Comparison of ENCODE assay signal across 1 cellular context in the genomic region with DNA sequence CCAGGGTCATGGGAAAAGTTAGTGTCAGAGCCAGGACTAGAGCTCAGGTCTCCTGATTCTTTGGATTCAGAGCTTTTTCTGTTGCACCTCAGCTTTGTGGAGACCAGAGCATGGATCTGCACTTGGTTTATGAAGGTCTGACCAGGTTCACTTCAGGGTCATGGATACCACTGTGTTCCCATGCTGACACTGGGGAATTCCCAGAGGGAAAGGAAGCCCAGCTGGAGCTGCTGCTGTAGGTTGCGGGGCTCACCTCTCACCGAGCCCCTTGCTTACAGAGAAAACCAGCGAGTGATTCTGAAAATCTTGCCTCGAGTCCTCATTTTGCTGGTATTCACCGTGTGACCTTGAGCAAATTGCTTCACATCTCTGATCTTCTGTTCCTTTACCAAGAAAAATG.
TF ChIP-seq lines count a peak whose summit lies in the region.

No MANE protein-coding gene starts in this region.

TF ChIP-seq in HEK293, 187 proteins besides CTCF, POLR2A, EP300 and RAD21 (continued from another document):
- TF ChIP-seq, protein P1, sequence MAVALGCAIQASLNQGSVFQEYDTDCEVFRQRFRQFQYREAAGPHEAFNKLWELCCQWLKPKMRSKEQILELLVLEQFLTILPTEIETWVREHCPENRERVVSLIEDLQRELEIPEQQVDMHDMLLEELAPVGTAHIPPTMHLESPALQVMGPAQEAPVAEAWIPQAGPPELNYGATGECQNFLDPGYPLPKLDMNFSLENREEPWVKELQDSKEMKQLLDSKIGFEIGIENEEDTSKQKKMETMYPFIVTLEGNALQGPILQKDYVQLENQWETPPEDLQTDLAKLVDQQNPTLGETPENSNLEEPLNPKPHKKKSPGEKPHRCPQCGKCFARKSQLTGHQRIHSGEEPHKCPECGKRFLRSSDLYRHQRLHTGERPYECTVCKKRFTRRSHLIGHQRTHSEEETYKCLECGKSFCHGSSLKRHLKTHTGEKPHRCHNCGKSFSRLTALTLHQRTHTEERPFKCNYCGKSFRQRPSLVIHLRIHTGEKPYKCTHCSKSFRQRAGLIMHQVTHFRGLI (tag by site-specific recombination; IDR thresholded peaks at IDR 0.05): 0 out of 2 replicates have a peak, but pooled peaks have one; percentile 17
